Comparison of ENCODE assay signal across 8 cellular contexts in the genomic region with DNA sequence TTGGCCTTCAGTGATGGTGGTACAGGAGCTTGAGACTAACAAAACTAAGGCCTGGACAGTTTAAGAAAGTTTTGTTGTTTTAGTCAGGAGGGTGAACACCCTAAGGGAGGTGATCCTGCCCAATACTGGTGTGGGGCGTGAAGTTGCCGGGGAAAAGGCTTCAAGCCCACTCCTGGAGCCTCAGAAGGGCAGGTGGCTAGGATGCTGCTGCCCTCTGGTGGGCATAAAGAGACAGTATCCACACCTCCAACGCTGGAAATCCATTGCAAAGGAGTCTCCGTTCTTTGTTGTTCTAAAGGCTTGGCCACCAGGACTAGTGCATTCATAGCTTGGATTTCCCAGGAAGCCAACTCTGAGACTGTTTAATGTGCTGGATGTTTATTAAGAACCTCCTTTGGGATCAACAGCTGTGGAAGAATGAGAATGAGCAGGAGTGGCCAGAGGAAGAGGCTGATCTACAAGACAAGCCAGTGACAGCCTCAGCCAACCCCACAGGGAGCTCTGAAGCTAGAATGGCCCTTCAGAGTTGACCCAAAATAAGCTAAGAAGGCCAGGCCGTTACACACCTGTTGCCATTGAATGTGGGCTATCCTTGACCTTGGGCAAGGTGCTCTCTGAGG. TPM values are rescaled to one million over a fixed set of nuclear protein-coding genes. Genes with fewer than 3 reads are reported as not detected.
DNase-seq lines count a peak whose midpoint lies in the region; ATAC-seq and TF ChIP-seq lines count a peak whose summit lies in the region.

No MANE protein-coding gene starts in this region.

- no peak overlapping the region for H3K27ac Mint-ChIP-seq in activated naive CD4-positive, alpha-beta T cell treated with anti-CD3 and anti-CD28 coated beads for 36 hours
- peak overlapping the region; percentile 96 for H3K27ac Mint-ChIP-seq in glutamatergic neuron (ENCODE audit: unreplicated experiment)

- H3K27me3 Mint-ChIP-seq in activated naive CD4-positive, alpha-beta T cell treated with anti-CD3 and anti-CD28 coated beads for 36 hours (ENCODE audit: low read depth) = no peaks in the 10 kb centered on the region
- H3K27me3 Mint-ChIP-seq in glutamatergic neuron (ENCODE audit: unreplicated experiment) = no peaks in the 10 kb centered on the region

- no peaks in the 10 kb centered on the region for H3K4me1 Mint-ChIP-seq in activated naive CD4-positive, alpha-beta T cell treated with anti-CD3 and anti-CD28 coated beads for 36 hours (ENCODE audit: low read depth)
- peaks cover 13% of the 10 kb centered on the region for H3K4me1 Mint-ChIP-seq in glutamatergic neuron (ENCODE audit: low read depth, unreplicated experiment)

- peak; percentile 85 for TF ChIP-seq CTCF in glutamatergic neuron (IDR thresholded peaks at IDR 0.05; ENCODE audit: partially characterized antibody, unreplicated experiment)

- H3K9me3 Mint-ChIP-seq in activated naive CD4-positive, alpha-beta T cell treated with anti-CD3 and anti-CD28 coated beads for 36 hours = no peaks in the 10 kb centered on the region
- peaks cover 4% of the 10 kb centered on the region for H3K9me3 Mint-ChIP-seq in glutamatergic neuron (ENCODE audit: unreplicated experiment)

- DNase-seq in ELF-1 (ENCODE audit: low read depth, low spot score) (peak; percentile 78), M059J (ENCODE audit: low read depth) (peak; percentile 48), RPMI8226 (peak; percentile 70), glutamatergic neuron (peak; percentile 70), posterior cingulate gyrus (peak in 8 of 10 donors; percentile 49 to 93 (median 69))
- DNase-seq in activated naive CD4-positive, alpha-beta T cell treated with anti-CD3 and anti-CD28 coated beads for 36 hours = peak; percentile 54

- ATAC-seq in GM21576 (IDR thresholded peaks at IDR 0.05; ENCODE audit: unreplicated experiment) (no peak), GM21786 (IDR thresholded peaks at IDR 0.05; ENCODE audit: unreplicated experiment) (no peak)

- H3K36me3 Mint-ChIP-seq in activated naive CD4-positive, alpha-beta T cell treated with anti-CD3 and anti-CD28 coated beads for 36 hours (ENCODE audit: low read depth) = peaks cover 6% of the 10 kb centered on the region
- H3K36me3 Mint-ChIP-seq in glutamatergic neuron (ENCODE audit: unreplicated experiment) = no peaks in the 10 kb centered on the region

- no peak overlapping the region for H3K4me3 Mint-ChIP-seq in activated naive CD4-positive, alpha-beta T cell treated with anti-CD3 and anti-CD28 coated beads for 36 hours
- H3K4me3 Mint-ChIP-seq in glutamatergic neuron (ENCODE audit: unreplicated experiment) = no peak overlapping the region

- intact Hi-C loops in activated naive CD4-positive, alpha-beta T cell treated with anti-CD3 and anti-CD28 coated beads for 36 hours (cut with micrococcal nuclease) = loop anchor here (1.0 kb wide), 1 partner anchor 158 kb away; no protein-coding TSS in a partner anchor
- intact Hi-C loops in posterior cingulate gyrus (cut with DNase I) = loop anchor here (1.0 to 10.0 kb wide), 3 partner anchors 45 to 272 kb away; no protein-coding TSS in a partner anchor

- CTCF ChIA-PET in activated naive CD4-positive, alpha-beta T cell treated with anti-CD3 and anti-CD28 coated beads for 36 hours (lab: Charles Lee) = interaction anchor here (0.5 to 6.7 kb wide), 26 partner anchors 11 to 576 kb away, joined by 3 to 69 read pairs (median 4); a partner anchor contains a TSS

RNA-seq across cellular contexts. Expression of a gene that starts 8.2 kb away (rescaled TPM):
- 19.7 and 28.9 TPM in 2 replicates for total RNA-seq in M059J (2014; rRNA removed; shearing (Covaris generic))
- total RNA-seq in activated naive CD4-positive, alpha-beta T cell treated with anti-CD3 and anti-CD28 coated beads for 36 hours = 1 to 10 TPM; 4.0 to 5.2 TPM
- total RNA-seq in glutamatergic neuron (ENCODE audit: unreplicated experiment) = 21.6 TPM

RNA-seq across cellular contexts. Expression of a gene that starts 42.9 kb away (rescaled TPM):
- total RNA-seq in M059J (2014; rRNA removed; shearing (Covaris generic)) = 10.9 and 33.4 TPM in 2 replicates
- 10 to 100 TPM; 48.9 to 51.8 TPM for total RNA-seq in activated naive CD4-positive, alpha-beta T cell treated with anti-CD3 and anti-CD28 coated beads for 36 hours
- total RNA-seq in glutamatergic neuron (ENCODE audit: unreplicated experiment) = 8.2 TPM
